ENCODE assay signal across 1 cellular context in the genomic region with DNA sequence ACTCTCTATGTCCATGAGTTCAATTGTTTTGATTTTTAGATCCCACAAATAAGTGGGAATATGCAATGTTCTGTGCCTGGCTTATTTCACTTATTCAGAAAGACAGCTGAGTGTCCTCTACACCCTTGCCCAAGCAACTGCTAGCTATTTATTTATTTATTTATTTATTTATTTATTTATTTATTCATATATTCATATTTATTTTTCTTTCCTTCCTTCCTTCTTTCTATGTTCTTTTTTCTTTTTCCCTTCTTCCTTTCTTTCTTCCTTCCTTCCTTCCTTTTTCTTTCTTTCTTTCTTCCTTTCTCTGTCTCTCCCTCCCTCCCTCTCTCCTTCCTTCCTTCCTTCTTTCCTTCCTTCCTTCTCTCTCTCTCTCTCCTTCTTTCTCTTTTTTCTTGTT.
TF ChIP-seq lines count a peak whose summit lies in the region.

No MANE protein-coding gene starts in this region.

TF ChIP-seq in HEK293, 187 proteins besides CTCF, POLR2A, EP300 and RAD21 (continued from another document):
- TF ChIP-seq, protein P1, sequence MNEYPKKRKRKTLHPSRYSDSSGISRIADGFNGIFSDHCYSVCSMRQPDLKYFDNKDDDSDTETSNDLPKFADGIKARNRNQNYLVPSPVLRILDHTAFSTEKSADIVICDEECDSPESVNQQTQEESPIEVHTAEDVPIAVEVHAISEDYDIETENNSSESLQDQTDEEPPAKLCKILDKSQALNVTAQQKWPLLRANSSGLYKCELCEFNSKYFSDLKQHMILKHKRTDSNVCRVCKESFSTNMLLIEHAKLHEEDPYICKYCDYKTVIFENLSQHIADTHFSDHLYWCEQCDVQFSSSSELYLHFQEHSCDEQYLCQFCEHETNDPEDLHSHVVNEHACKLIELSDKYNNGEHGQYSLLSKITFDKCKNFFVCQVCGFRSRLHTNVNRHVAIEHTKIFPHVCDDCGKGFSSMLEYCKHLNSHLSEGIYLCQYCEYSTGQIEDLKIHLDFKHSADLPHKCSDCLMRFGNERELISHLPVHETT (tag by site-specific recombination; IDR thresholded peaks at IDR 0.05), result no peak
- no peak for TF ChIP-seq ZNF621 (tag by site-specific recombination; IDR thresholded peaks at IDR 0.05)
- TF ChIP-seq ZNF19 (tag by site-specific recombination; IDR thresholded peaks at IDR 0.05; ENCODE audit: low read depth), result no peak
- TF ChIP-seq HOXC10 (CRISPR knock-in tag; IDR thresholded peaks at IDR 0.05), result no peak
- no peak for TF ChIP-seq ZNF146 (tag by site-specific recombination; IDR thresholded peaks at IDR 0.05)
- no peak for TF ChIP-seq WT1 (tag by site-specific recombination; IDR thresholded peaks at IDR 0.05)
- peak; percentile 61 for TF ChIP-seq ZBTB8A (tag by site-specific recombination; IDR thresholded peaks at IDR 0.05)
- TF ChIP-seq ZNF350 (tag by site-specific recombination; IDR thresholded peaks at IDR 0.05), result no peak
- no peak for TF ChIP-seq ZNF768 (tag by site-specific recombination; IDR thresholded peaks at IDR 0.05)
- no peak for TF ChIP-seq ZNF629 (tag by site-specific recombination; IDR thresholded peaks at IDR 0.05)
- no peak for TF ChIP-seq ZNF701 (tag by site-specific recombination; IDR thresholded peaks at IDR 0.05)
- no peak for TF ChIP-seq ZNF837 (tag by site-specific recombination; IDR thresholded peaks at IDR 0.05)
- TF ChIP-seq HOXA7 (CRISPR knock-in tag; IDR thresholded peaks at IDR 0.05; ENCODE audit: borderline replicate concordance), result no peak
- no peak for TF ChIP-seq KLF1 (tag by site-specific recombination; IDR thresholded peaks at IDR 0.05)
- TF ChIP-seq ZNF670 (tag by site-specific recombination; IDR thresholded peaks at IDR 0.05; ENCODE audit: low read depth), result no peak
